In genomic region chr16:89395150-89396142, GRCh38 we compare ENCODE assay signal across 1 cellular context.
TF ChIP-seq lines count a peak whose summit lies in the region.

No MANE protein-coding gene starts in this region.

TF ChIP-seq in HepG2, 621 proteins besides CTCF, POLR2A, EP300 and RAD21 (continued from another document and continues in another):
- TF ChIP-seq DBP (CRISPR knock-in tag; IDR thresholded peaks at IDR 0.05; ENCODE audit: not compliant biosample characterization): no peak
- TF ChIP-seq MTF1 (CRISPR knock-in tag; IDR thresholded peaks at IDR 0.05): no peak
- peak; percentile 93; the same call in 1 of the 2 replicates for TF ChIP-seq TFAP4 (IDR thresholded peaks at IDR 0.05; ENCODE audit: borderline replicate concordance, low read depth)
- TF ChIP-seq HOXA7 (CRISPR knock-in tag; IDR thresholded peaks at IDR 0.05): no peak; the same call in 1 of the 2 replicates
- TF ChIP-seq PRDM10 (CRISPR knock-in tag; IDR thresholded peaks at IDR 0.05; ENCODE audit: low read depth): peak; percentile 75
- peak; percentile 62 for TF ChIP-seq CCAR2 (optimal IDR thresholded peaks at IDR 0.05; ENCODE audit: low read depth, low read length)
- peak; percentile 100 for TF ChIP-seq SALL1 (CRISPR knock-in tag; IDR thresholded peaks at IDR 0.05)
- TF ChIP-seq HNF1B (CRISPR knock-in tag; IDR thresholded peaks at IDR 0.05): peak; percentile 71; the same call in 1 of the 2 replicates
- peak; percentile 95; the same call in 1 of the 2 replicates for TF ChIP-seq MIXL1 (CRISPR knock-in tag; IDR thresholded peaks at IDR 0.05)
- TF ChIP-seq ZNF878 (CRISPR knock-in tag; IDR thresholded peaks at IDR 0.05): peak; percentile 100
- no peak for TF ChIP-seq ZNF83 (CRISPR knock-in tag; IDR thresholded peaks at IDR 0.05; ENCODE audit: borderline replicate concordance)
- 0 out of 2 replicates have a peak, but pooled peaks have one; percentile 44 for TF ChIP-seq ZNF567 (CRISPR knock-in tag; IDR thresholded peaks at IDR 0.05; ENCODE audit: borderline replicate concordance)
- TF ChIP-seq NCOA5 (CRISPR knock-in tag; IDR thresholded peaks at IDR 0.05): no peak
- peak; percentile 94 for TF ChIP-seq ZHX1 (CRISPR knock-in tag; IDR thresholded peaks at IDR 0.05; ENCODE audit: low read depth)
- TF ChIP-seq CBX5 (CRISPR knock-in tag; IDR thresholded peaks at IDR 0.05; ENCODE audit: borderline replicate concordance): peak; percentile 97
- TF ChIP-seq EHMT2 (IDR thresholded peaks at IDR 0.05; ENCODE audit: borderline replicate concordance, low read depth, low read length): no peak; the same call in 1 of the 2 replicates
- TF ChIP-seq ELF3 (CRISPR knock-in tag; IDR thresholded peaks at IDR 0.05): peak; percentile 96
- TF ChIP-seq HNF4A (CRISPR knock-in tag; IDR thresholded peaks at IDR 0.05): peak; percentile 99
- peak; percentile 98 for TF ChIP-seq MYC (CRISPR knock-in tag; IDR thresholded peaks at IDR 0.05; ENCODE audit: borderline replicate concordance)
- peak; percentile 88 for TF ChIP-seq KDM6A (CRISPR knock-in tag; IDR thresholded peaks at IDR 0.05; ENCODE audit: low read depth)
- no peak for TF ChIP-seq PTBP1 (IDR thresholded peaks at IDR 0.05; ENCODE audit: low read depth, low read length, poor library complexity, severe bottlenecking)
- no peak for TF ChIP-seq BRD4 (CRISPR knock-in tag; IDR thresholded peaks at IDR 0.05)
- peak; percentile 87 for TF ChIP-seq CEBPG (CRISPR knock-in tag; IDR thresholded peaks at IDR 0.05)
- TF ChIP-seq CENPBD1 (CRISPR knock-in tag; IDR thresholded peaks at IDR 0.05; ENCODE audit: borderline replicate concordance, low read depth): peak; percentile 66; the same call in 1 of the 2 replicates
- peak; percentile 67 for TF ChIP-seq SAFB2 (CRISPR knock-in tag; IDR thresholded peaks at IDR 0.05; ENCODE audit: borderline replicate concordance, low read depth)
- TF ChIP-seq THAP11 (CRISPR knock-in tag; IDR thresholded peaks at IDR 0.05): peak; percentile 86
- TF ChIP-seq ZNF3 (CRISPR knock-in tag; IDR thresholded peaks at IDR 0.05): peak; percentile 72; the same call in 1 of the 2 replicates
- TF ChIP-seq SAP130 (CRISPR knock-in tag; IDR thresholded peaks at IDR 0.05; ENCODE audit: low read depth): peak; percentile 100
- peak; percentile 100 for TF ChIP-seq ERF (CRISPR knock-in tag; IDR thresholded peaks at IDR 0.05)
- TF ChIP-seq ZNF367 (CRISPR knock-in tag; IDR thresholded peaks at IDR 0.05; ENCODE audit: borderline replicate concordance): 0 out of 2 replicates have a peak, but pooled peaks have one; percentile 59
- peak; percentile 98 for TF ChIP-seq HIVEP1 (CRISPR knock-in tag; IDR thresholded peaks at IDR 0.05)
- TF ChIP-seq UBTF (CRISPR knock-in tag; IDR thresholded peaks at IDR 0.05): peak; percentile 81
- TF ChIP-seq BRCA1 (CRISPR knock-in tag; IDR thresholded peaks at IDR 0.05): peak; percentile 95
- TF ChIP-seq GABPB1 (CRISPR knock-in tag; IDR thresholded peaks at IDR 0.05): peak; percentile 74
- no peak for TF ChIP-seq GABPA (IDR thresholded peaks at IDR 0.05; ENCODE audit: low read depth, low read length)
- TF ChIP-seq GABPA (CRISPR knock-in tag; IDR thresholded peaks at IDR 0.05; ENCODE audit: low read depth): peak; percentile 59; the same call in 1 of the 2 replicates
- TF ChIP-seq ZBTB7A (CRISPR knock-in tag; IDR thresholded peaks at IDR 0.05): peak; percentile 76; the same call in 1 of the 2 replicates
- TF ChIP-seq MXD4 (CRISPR knock-in tag; IDR thresholded peaks at IDR 0.05): peak; percentile 99
- no peak for TF ChIP-seq HOXA9 (CRISPR knock-in tag; IDR thresholded peaks at IDR 0.05; ENCODE audit: borderline replicate concordance)
- TF ChIP-seq TSC22D2 (CRISPR knock-in tag; IDR thresholded peaks at IDR 0.05; ENCODE audit: borderline replicate concordance): peak; percentile 96
- TF ChIP-seq ZNF496 (CRISPR knock-in tag; IDR thresholded peaks at IDR 0.05; ENCODE audit: insufficient replicate concordance): no peak
- TF ChIP-seq NR3C1 (CRISPR knock-in tag; IDR thresholded peaks at IDR 0.05): no peak
- peak; percentile 99 for TF ChIP-seq IRF2 (CRISPR knock-in tag; IDR thresholded peaks at IDR 0.05)
- TF ChIP-seq GATA4 (IDR thresholded peaks at IDR 0.05; ENCODE audit: borderline replicate concordance, low read depth): 0 out of 2 replicates have a peak, but pooled peaks have one; percentile 18
- peak; percentile 82; the same call in 1 of the 2 replicates for TF ChIP-seq ZSCAN22 (CRISPR knock-in tag; IDR thresholded peaks at IDR 0.05)
- no peak; the same call in 1 of the 2 replicates for TF ChIP-seq MLLT10 (CRISPR knock-in tag; IDR thresholded peaks at IDR 0.05)
- TF ChIP-seq ISL2 (CRISPR knock-in tag; IDR thresholded peaks at IDR 0.05): peak; percentile 95
- peak; percentile 93; the same call in 1 of the 2 replicates for TF ChIP-seq EED (CRISPR knock-in tag; IDR thresholded peaks at IDR 0.05)
- peak; percentile 100 for TF ChIP-seq TEF (CRISPR knock-in tag; IDR thresholded peaks at IDR 0.05)
- TF ChIP-seq ZEB1 (IDR thresholded peaks at IDR 0.05; ENCODE audit: insufficient replicate concordance, low read depth): no peak
- no peak for TF ChIP-seq ARNT (IDR thresholded peaks at IDR 0.05)
- peak; percentile 94 for TF ChIP-seq FOXA3 (CRISPR knock-in tag; IDR thresholded peaks at IDR 0.05)
- TF ChIP-seq EZH2 (conservative IDR thresholded peaks at IDR 0.05; ENCODE audit: low read depth, low read length): no peak
- TF ChIP-seq ZNF788 (CRISPR knock-in tag; IDR thresholded peaks at IDR 0.05; ENCODE audit: borderline replicate concordance): peak; percentile 100
- no peak for TF ChIP-seq SNAI1 (CRISPR knock-in tag; IDR thresholded peaks at IDR 0.05; ENCODE audit: borderline replicate concordance)
- TF ChIP-seq ZNF879 (CRISPR knock-in tag; IDR thresholded peaks at IDR 0.05): 0 out of 2 replicates have a peak, but pooled peaks have one; percentile 44
- peak; percentile 83; the same call in 1 of the 2 replicates for TF ChIP-seq ZNF780A (CRISPR knock-in tag; IDR thresholded peaks at IDR 0.05)
- TF ChIP-seq HNF4G (IDR thresholded peaks at IDR 0.05; ENCODE audit: borderline replicate concordance, low read depth, low read length): peak; percentile 92
- TF ChIP-seq HNF4G (CRISPR knock-in tag; IDR thresholded peaks at IDR 0.05; ENCODE audit: borderline replicate concordance, low read depth): peak; percentile 88
- no peak for TF ChIP-seq SP1 (IDR thresholded peaks at IDR 0.05)
- TF ChIP-seq SP1 (CRISPR knock-in tag; IDR thresholded peaks at IDR 0.05): peak; percentile 60
